ENCODE assay signal across 8 cellular contexts in the genomic region with DNA sequence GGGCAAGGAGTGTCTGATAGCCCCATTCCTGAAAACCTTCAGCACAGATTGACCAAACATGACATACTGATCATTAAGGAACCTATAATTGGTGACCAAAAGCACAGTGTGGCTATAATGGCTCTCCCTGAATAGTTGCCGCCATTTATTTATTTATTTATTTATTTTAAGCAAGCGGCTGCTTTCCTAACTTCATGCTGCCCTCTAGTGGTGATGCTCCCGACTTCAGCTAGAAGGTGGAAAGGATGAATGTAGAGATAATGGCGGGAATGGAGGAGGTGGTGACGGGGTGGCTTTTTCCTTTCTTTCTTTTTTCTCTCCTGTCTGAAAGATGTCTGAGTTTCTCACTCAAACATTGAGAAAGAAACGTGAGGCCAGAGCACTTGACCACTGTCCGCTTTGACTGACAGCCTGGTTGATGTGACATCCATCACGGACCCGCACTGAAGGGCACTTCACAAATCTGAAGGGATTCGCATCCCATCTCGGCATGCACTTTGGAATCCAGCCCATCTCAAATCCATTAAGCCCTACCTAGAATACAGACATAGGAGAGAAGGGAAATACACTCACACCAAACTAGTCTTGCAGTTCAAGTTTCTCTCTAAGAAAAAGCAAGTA.
DNase-seq lines count a peak whose midpoint lies in the region; ATAC-seq, FAIRE-seq and TF ChIP-seq lines count a peak whose summit lies in the region.

No MANE protein-coding gene starts in this region.

- H3K4me3 Mint-ChIP-seq in activated CD4-positive, alpha-beta T cell treated with anti-CD3 and anti-CD28 coated beads, Interleukin-2, amount 10 ng/mL, durations not matched to agents 7 days and 5 days = no peak overlapping the region

- no TSS peak for BruUV-seq in endothelial cell of umbilical vein (replicated peaks; lab: Mats Ljungman, UMichigan)

- H3K36me3 ChIP-seq in ACC112 (ENCODE audit: insufficient read depth, low read length) (no peaks in the 10 kb centered on the region), endothelial cell of umbilical vein (ENCODE audit: control insufficient read depth in 2 of 2, extremely low read depth in 1 of 2, insufficient read depth in 2 of 2, low read length in 2 of 2) (no peaks in the 10 kb centered on the region), mesenchymal stem cell (ENCODE audit: control insufficient read depth in 1 of 2, insufficient read depth in 2 of 2, low read depth in 1 of 2, low read length in 2 of 2) (no peaks in the 10 kb centered on the region), stomach (no peaks in the 10 kb centered on the region)

- H3K27ac ChIP-seq in ACC112 (ENCODE audit: low read depth, low read length) (no peak overlapping the region), endothelial cell of umbilical vein (ENCODE audit: insufficient read depth, low read depth, low read length) (no peak overlapping the region), mesenchymal stem cell (ENCODE audit: low read length, poor library complexity, severe bottlenecking) (no peak overlapping the region), stomach (no peak overlapping the region)

- no peaks in the 10 kb centered on the region for H3K79me1 ChIP-seq in mesenchymal stem cell (replicated peaks; ENCODE audit: low read length, poor library complexity, severe bottlenecking)

- no peak overlapping the region for H3K23ac ChIP-seq in mesenchymal stem cell (ENCODE audit: low read length in 2 of 2)

- no peaks in the 10 kb centered on the region for H3K36me3 Mint-ChIP-seq in activated CD4-positive, alpha-beta T cell treated with anti-CD3 and anti-CD28 coated beads, Interleukin-2, amount 10 ng/mL, durations not matched to agents 7 days and 5 days (ENCODE audit: low read depth)

- H3K4me2 ChIP-seq in endothelial cell of umbilical vein (ENCODE audit: insufficient read depth, low read length) = no peak overlapping the region
- no peak overlapping the region for H3K4me2 ChIP-seq in mesenchymal stem cell (ENCODE audit: low read length, poor library complexity, severe bottlenecking)

- no peaks in the 10 kb centered on the region for H4K20me1 ChIP-seq in endothelial cell of umbilical vein (replicated peaks; ENCODE audit: control insufficient read depth, extremely low read depth, insufficient read depth, low read length)

- dilution Hi-C loops in endothelial cell of umbilical vein (cut with MboI; ENCODE audit: extremely low pct_ligation_motif_present, low sequenced_read_pairs) = no loop called here

- no peak for TF ChIP-seq EP300 in stomach (IDR thresholded peaks at IDR 0.05)

- ATAC-seq in GM18498 (IDR thresholded peaks at IDR 0.05; ENCODE audit: unreplicated experiment) (peak; percentile 75), HG03432 (IDR thresholded peaks at IDR 0.05; ENCODE audit: unreplicated experiment) (peak; percentile 85)

- CTCF ChIA-PET in activated CD4-positive, alpha-beta T cell treated with anti-CD3 and anti-CD28 coated beads, Interleukin-2, amount 10 ng/mL, durations not matched to agents 7 days and 5 days (lab: Charles Lee) = no interaction called here
- CTCF ChIA-PET in endothelial cell of umbilical vein (lab: Charles Lee) = interaction anchor here (0.5 to 4.4 kb wide), 20 partner anchors 8 to 1152 kb away, joined by 3 to 41 read pairs (median 3); partner anchors contain the start of gene ZNF503

- H3K4ac ChIP-seq in mesenchymal stem cell (ENCODE audit: low read depth in 1 of 2, low read length in 2 of 2) = peak overlapping the region in 1 of 2 experiments; percentile 90

- H3K4me1 ChIP-seq in ACC112 (ENCODE audit: control insufficient read depth, insufficient read depth, low read length, unreplicated experiment) (peaks cover 16% of the 10 kb centered on the region), endothelial cell of umbilical vein (ENCODE audit: control insufficient read depth, extremely low read depth, insufficient read depth, low read length) (peaks cover 19% of the 10 kb centered on the region), mesenchymal stem cell (ENCODE audit: control insufficient read depth, insufficient read depth, low read depth, low read length) (peaks cover 2% of the 10 kb centered on the region), stomach (peaks cover 0 to 27% (median 6%) of the 10 kb centered on the region in 4 donors)

- TF ChIP-seq CTCF in endothelial cell of umbilical vein (IDR thresholded peaks at IDR 0.05; ENCODE audit: extremely low read depth in 1 of 2, insufficient read depth in 1 of 2, low read depth in 1 of 2, low read length in 2 of 2) (peak; percentile 56 to 72), stomach (IDR thresholded peaks at IDR 0.05) (peak in 5 of 7 experiments; percentile 62 to 80 (median 80))

- POLR2A ChIA-PET in activated CD4-positive, alpha-beta T cell treated with anti-CD3 and anti-CD28 coated beads, Interleukin-2, amount 10 ng/mL, durations not matched to agents 7 days and 5 days (lab: Charles Lee) = no interaction called here
- POLR2A ChIA-PET in endothelial cell of umbilical vein (lab: Charles Lee) = no interaction called here

- intact Hi-C loops in endothelial cell of umbilical vein (cut with micrococcal nuclease) = loop anchor here (1.0 to 10.0 kb wide), 8 partner anchors 245 to 1148 kb away; no protein-coding TSS in a partner anchor
- intact Hi-C loops in stomach (cut with DNase I; ENCODE audit: low total_unique reads) = no loop called here

- H3K4me1 Mint-ChIP-seq in activated CD4-positive, alpha-beta T cell treated with anti-CD3 and anti-CD28 coated beads, Interleukin-2, amount 10 ng/mL, durations not matched to agents 7 days and 5 days = no peaks in the 10 kb centered on the region

- peak; percentile 77 for FAIRE-seq in endothelial cell of umbilical vein (lab: Jason Lieb, UNC)

- H2AFZ ChIP-seq in ACC112 (ENCODE audit: low read length, unreplicated experiment) = peak overlapping the region; percentile 69
- H2AFZ ChIP-seq in endothelial cell of umbilical vein (ENCODE audit: low read depth, low read length) = peak overlapping the region; percentile 62
- no peak overlapping the region for H2AFZ ChIP-seq in mesenchymal stem cell (ENCODE audit: low read depth, low read length)

- no peaks in the 10 kb centered on the region for H3K9me3 ChIP-seq in endothelial cell of umbilical vein (replicated peaks; ENCODE audit: control insufficient read depth, insufficient read depth, low read length)
- no peaks in the 10 kb centered on the region for H3K9me3 ChIP-seq in mesenchymal stem cell (ENCODE audit: control insufficient read depth, low read length)
- H3K9me3 ChIP-seq in stomach = no peaks in the 10 kb centered on the region

- 30% methylated on average over 7 of the region's 11 CpGs for WGBS in mesenchymal stem cell
- WGBS in stomach, 5 donors = 28 to 35% (median 34%) methylated on average over 11 of the region's 11 CpGs

- H3K18ac ChIP-seq in mesenchymal stem cell (ENCODE audit: low read depth in 1 of 2, low read length in 2 of 2) = peak overlapping the region; percentile 23 to 84

- no peak overlapping the region for H2AK5ac ChIP-seq in mesenchymal stem cell (ENCODE audit: low read length, severe bottlenecking)

- H3K4me3 ChIP-seq in ACC112 (ENCODE audit: low read depth, low read length) (no peak overlapping the region), endothelial cell of umbilical vein (replicated peaks in 1 of 3; ENCODE audit: insufficient read depth in 1 of 3, low read depth in 1 of 3, low read length in 3 of 3) (no peak overlapping the region), mesenchymal stem cell (ENCODE audit: insufficient read depth in 1 of 2, low read depth in 1 of 2, low read length in 2 of 2) (no peak overlapping the region), stomach (no peak overlapping the region)

- H3K9me3 Mint-ChIP-seq in activated CD4-positive, alpha-beta T cell treated with anti-CD3 and anti-CD28 coated beads, Interleukin-2, amount 10 ng/mL, durations not matched to agents 7 days and 5 days = no peaks in the 10 kb centered on the region

- H3K9ac ChIP-seq in endothelial cell of umbilical vein (replicated peaks; ENCODE audit: extremely low read depth, insufficient read depth, low read length) (no peak overlapping the region), mesenchymal stem cell (ENCODE audit: low read length) (peak overlapping the region; percentile 12)

- H2BK12ac ChIP-seq in mesenchymal stem cell (ENCODE audit: low read length in 2 of 2) = peak overlapping the region; percentile 9 to 96

- no peak overlapping the region for H4K91ac ChIP-seq in mesenchymal stem cell (ENCODE audit: low read length)

- peak overlapping the region; percentile 64 for H2BK120ac ChIP-seq in mesenchymal stem cell (ENCODE audit: low read depth, low read length)

- DNase-seq in NCI-H345 (lab: John Stamatoyannopoulos, UW) = peak; percentile 84
- peak; percentile 69 for DNase-seq in activated CD4-positive, alpha-beta T cell treated with anti-CD3 and anti-CD28 coated beads, Interleukin-2, amount 10 ng/mL, durations not matched to agents 7 days and 5 days
- peak; percentile 72 for DNase-seq in endothelial cell of umbilical vein (ENCODE audit: low read depth, low spot score)
- DNase-seq in mesenchymal stem cell = peak; percentile 82
- DNase-seq in stomach = peak; percentile 88

- H3K27me3 ChIP-seq in ACC112 (ENCODE audit: insufficient read depth, low read length) (no peaks in the 10 kb centered on the region), endothelial cell of umbilical vein (ENCODE audit: control insufficient read depth in 2 of 2, insufficient read depth in 2 of 2, low read length in 2 of 2) (no peaks in the 10 kb centered on the region), mesenchymal stem cell (ENCODE audit: control insufficient read depth in 1 of 2, insufficient read depth in 1 of 2, low read length in 2 of 2) (no peaks in the 10 kb centered on the region), stomach (no peaks in the 10 kb centered on the region)

- no peaks in the 10 kb centered on the region for H3K27me3 Mint-ChIP-seq in activated CD4-positive, alpha-beta T cell treated with anti-CD3 and anti-CD28 coated beads, Interleukin-2, amount 10 ng/mL, durations not matched to agents 7 days and 5 days

- H3K27ac Mint-ChIP-seq in activated CD4-positive, alpha-beta T cell treated with anti-CD3 and anti-CD28 coated beads, Interleukin-2, amount 10 ng/mL, durations not matched to agents 7 days and 5 days = no peak overlapping the region

- no peaks in the 10 kb centered on the region for H3K79me2 ChIP-seq in ACC112 (ENCODE audit: control insufficient read depth, insufficient read depth, low read length, unreplicated experiment)
- H3K79me2 ChIP-seq in endothelial cell of umbilical vein (ENCODE audit: control insufficient read depth, insufficient read depth, low read length) = no peaks in the 10 kb centered on the region

- peak overlapping the region; percentile 35 for H2BK5ac ChIP-seq in mesenchymal stem cell (ENCODE audit: low read depth, low read length, poor library complexity, severe bottlenecking)

- H3K14ac ChIP-seq in mesenchymal stem cell (ENCODE audit: low read length in 2 of 2) = no peak overlapping the region

- H2BK15ac ChIP-seq in mesenchymal stem cell (ENCODE audit: low read depth, poor library complexity, severe bottlenecking) = peak overlapping the region; percentile 71

- no peaks in the 10 kb centered on the region for H3K9me1 ChIP-seq in endothelial cell of umbilical vein (replicated peaks; ENCODE audit: control insufficient read depth, extremely low read depth, insufficient read depth, low read length)

- TF ChIP-seq POLR2A in endothelial cell of umbilical vein (IDR thresholded peaks at IDR 0.05; ENCODE audit: low read depth, low read length) (no peak), stomach (IDR thresholded peaks at IDR 0.05) (no peak)

- peak overlapping the region; percentile 29 for H4K8ac ChIP-seq in mesenchymal stem cell (ENCODE audit: low read length)
